In genomic region chr11:114178656-114179055, GRCh38 we compare ENCODE assay signal across 8 cellular contexts.
DNase-seq lines count a peak whose midpoint lies in the region; ATAC-seq and TF ChIP-seq lines count a peak whose summit lies in the region.

No MANE protein-coding gene starts in this region.

- intact Hi-C loops in Right ventricle myocardium superior (cut with DNase I), result loop anchor here (1.0 kb wide), 1 partner anchor 15 kb away; no protein-coding TSS in a partner anchor
- intact Hi-C loops in left cardiac atrium (cut with DNase I), result loop anchor here (2.0 to 10.0 kb wide), 3 partner anchors 16 to 116 kb away; no protein-coding TSS in a partner anchor
- intact Hi-C loops in heart right ventricle (cut with DNase I), result loop anchor here in 6 of 10 donors (1.0 to 10.0 kb wide), 10 partner anchors 14 to 304 kb away; partner anchors contain the start of genes ZBTB16 (in 2 of the 6) and USP28 (in 1 of the 6)
- intact Hi-C loops in prostate gland (cut with DNase I), result loop anchor here (1.0 kb wide), 1 partner anchor 16 kb away; no protein-coding TSS in a partner anchor
- intact Hi-C loops in uterus (cut with DNase I; ENCODE audit: low total_unique reads), result loop anchor here (10.0 kb wide), 1 partner anchor 134 kb away; no protein-coding TSS in a partner anchor

- H3K4me3 ChIP-seq in heart right ventricle, result peak overlapping the region in 2 of 10 donors; percentile 2
- H3K4me3 ChIP-seq in prostate gland, result no peak overlapping the region
- H3K4me3 ChIP-seq in uterus, result no peak overlapping the region

- H3K27ac ChIP-seq in heart right ventricle (peak overlapping the region; percentile 76 to 97 (median 92)), prostate gland (peak overlapping the region; percentile 99), uterus (peak overlapping the region; percentile 98 to 100)

- ATAC-seq in Right ventricle myocardium superior (ENCODE audit: poor library complexity), result peak; percentile 0
- ATAC-seq in left cardiac atrium, result no peak
- peak in 2 of 8 donors; percentile 0 to 2 for ATAC-seq in heart right ventricle
- ATAC-seq in HG03342 (IDR thresholded peaks at IDR 0.05; ENCODE audit: unreplicated experiment), result no peak
- ATAC-seq in HG02852 (IDR thresholded peaks at IDR 0.05; ENCODE audit: unreplicated experiment), result no peak

- H3K9me3 ChIP-seq in heart right ventricle (no peaks in the 10 kb centered on the region), prostate gland (no peaks in the 10 kb centered on the region), uterus (no peaks in the 10 kb centered on the region)

- H3K36me3 ChIP-seq in heart right ventricle (no peaks in the 10 kb centered on the region), prostate gland (no peaks in the 10 kb centered on the region), uterus (no peaks in the 10 kb centered on the region)

- TF ChIP-seq CTCF in heart right ventricle (IDR thresholded peaks at IDR 0.05), result no peak
- TF ChIP-seq CTCF in prostate gland (IDR thresholded peaks at IDR 0.05), result no peak
- no peak for TF ChIP-seq CTCF in uterus (IDR thresholded peaks at IDR 0.05)

- TF ChIP-seq POLR2A in prostate gland (IDR thresholded peaks at IDR 0.05), result no peak
- no peak for TF ChIP-seq POLR2A in uterus (IDR thresholded peaks at IDR 0.05)

- DNase-seq in Right ventricle myocardium superior (peak; percentile 17), left cardiac atrium (no peak), heart right ventricle (no peak), prostate gland (ENCODE audit: low spot score) (no peak), uterus (no peak), GM03348 (ENCODE audit: low spot score) (no peak)

- 50 to 63% methylated on average over 1 of the region's 1 CpG for WGBS in heart right ventricle, 2 donors
- WGBS in prostate gland, result 60% methylated on average over 1 of the region's 1 CpG

- H3K27me3 ChIP-seq in heart right ventricle (no peaks in the 10 kb centered on the region), prostate gland (replicated peaks; ENCODE audit: insufficient read depth) (no peaks in the 10 kb centered on the region), uterus (no peaks in the 10 kb centered on the region)

- H3K4me1 ChIP-seq in heart right ventricle (peaks cover 49 to 100% (median 92%) of the 10 kb centered on the region in 9 donors), prostate gland (replicated peaks) (peaks cover 56% of the 10 kb centered on the region), uterus (peaks cover 34 to 43% of the 10 kb centered on the region in 2 donors)
